In the genomic region with DNA sequence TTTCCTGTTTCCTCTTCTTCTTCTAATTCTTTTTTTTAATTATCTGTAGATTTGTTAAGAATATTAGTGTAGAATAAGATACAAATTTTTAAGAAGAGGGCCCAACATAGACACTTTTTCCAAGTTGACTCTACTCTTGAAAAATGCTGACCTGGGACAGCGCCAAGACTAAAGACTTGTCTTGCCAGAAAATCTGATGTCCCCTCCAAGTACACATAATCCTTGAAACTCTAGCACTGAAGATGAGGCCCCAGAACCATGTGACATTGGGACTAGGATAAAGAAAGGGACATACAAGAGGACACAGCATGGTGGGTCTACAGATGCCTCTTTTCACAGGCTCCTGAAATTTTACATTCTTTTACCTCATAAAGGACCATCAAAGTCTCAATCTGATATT, we compare ENCODE assay signal across 2 cellular contexts.
TF ChIP-seq lines count a peak whose summit lies in the region.

No MANE protein-coding gene starts in this region.

TF ChIP-seq in SK-N-SH, 30 proteins besides CTCF, POLR2A, EP300 and RAD21 (continued from another document):
- no peak for TF ChIP-seq USF1 (IDR thresholded peaks at IDR 0.05; ENCODE audit: borderline replicate concordance, low read depth)

TF ChIP-seq in SK-N-SH treated with all-trans-retinoic acid at 6 μM for 48 hours, 23 proteins besides CTCF, POLR2A, EP300 and RAD21 (continued from another document):
- TF ChIP-seq BACH2 (CRISPR knock-in tag; IDR thresholded peaks at IDR 0.05; ENCODE audit: borderline replicate concordance) (no peak), RARB (CRISPR knock-in tag; IDR thresholded peaks at IDR 0.05) (no peak), ZFP3 (CRISPR knock-in tag; IDR thresholded peaks at IDR 0.05) (no peak), ZNF8 (CRISPR knock-in tag; IDR thresholded peaks at IDR 0.05) (no peak), CSDC2 (CRISPR knock-in tag; IDR thresholded peaks at IDR 0.05) (no peak)
